ENCODE assay signal across 13 cellular contexts in the genomic region with DNA sequence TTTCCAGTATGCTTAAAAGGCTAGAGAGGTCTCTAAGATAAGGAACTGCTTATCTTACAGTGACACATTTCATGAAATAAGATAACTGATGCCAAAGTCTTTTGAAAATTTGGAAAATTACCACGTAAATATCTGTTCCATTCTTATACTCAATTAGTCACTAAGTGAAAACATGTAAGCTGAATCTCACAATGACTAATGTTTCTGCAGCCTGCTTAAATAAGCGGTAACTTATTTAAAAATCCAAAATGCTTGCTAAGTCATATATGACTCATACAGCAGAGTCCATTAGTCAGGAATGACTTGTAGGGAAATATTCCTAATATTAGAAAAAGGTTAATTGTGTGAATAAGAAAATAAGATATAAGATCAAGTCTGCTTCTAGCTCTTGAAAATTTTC. TPM values are rescaled to one million over a fixed set of nuclear protein-coding genes. Genes with fewer than 3 reads are reported as not detected.
DNase-seq lines count a peak whose midpoint lies in the region; ATAC-seq, FAIRE-seq and TF ChIP-seq lines count a peak whose summit lies in the region.
"Had no signal": no experiment of that assay in that cellular context is flagged by ENCODE, and none has a peak within 500 bp of the region (broad histone marks: within the 10 kb centered on the region; RNA-seq: fewer than 3 reads in every experiment).

No MANE protein-coding gene starts in this region.

- no peaks in the 10 kb centered on the region for H3K9me3 ChIP-seq in astrocyte (ENCODE audit: insufficient read depth, low read depth, low read length)

- H2AFZ ChIP-seq in astrocyte (ENCODE audit: low read depth, low read length) = no peak overlapping the region

- peaks cover 16% of the 10 kb centered on the region for H3K4me1 Mint-ChIP-seq in astrocyte (ENCODE audit: low read depth, unreplicated experiment)
- peaks cover 2 to 8% (median 6%) of the 10 kb centered on the region in 4 donors for H3K4me1 Mint-ChIP-seq in naive thymus-derived CD8-positive, alpha-beta T cell

- no peak overlapping the region for H3K9ac ChIP-seq in astrocyte (ENCODE audit: low read length)

- H3K27me3 ChIP-seq in astrocyte (ENCODE audit: insufficient read depth, low read length) = no peaks in the 10 kb centered on the region
- no peaks in the 10 kb centered on the region for H3K27me3 ChIP-seq in kidney epithelial cell (ENCODE audit: control insufficient read depth, insufficient read depth, low read length)

- peak overlapping the region; percentile 49 for H3K4me2 ChIP-seq in astrocyte (ENCODE audit: low read length)

- peak overlapping the region; percentile 77 for H3K27ac Mint-ChIP-seq in astrocyte (ENCODE audit: unreplicated experiment)
- H3K27ac Mint-ChIP-seq in naive thymus-derived CD8-positive, alpha-beta T cell = no peak overlapping the region

- H3K27ac ChIP-seq in astrocyte (ENCODE audit: low read depth, low read length) = peak overlapping the region; percentile 69

- H3K9me3 Mint-ChIP-seq in astrocyte (ENCODE audit: unreplicated experiment) = no peaks in the 10 kb centered on the region
- H3K9me3 Mint-ChIP-seq in naive thymus-derived CD8-positive, alpha-beta T cell = no peaks in the 10 kb centered on the region

- H3K27me3 Mint-ChIP-seq in astrocyte (ENCODE audit: low read depth, unreplicated experiment) = no peaks in the 10 kb centered on the region
- peaks cover 3 to 16% (median 10%) of the 10 kb centered on the region in 5 donors for H3K27me3 Mint-ChIP-seq in naive thymus-derived CD8-positive, alpha-beta T cell

- H3K36me3 ChIP-seq in astrocyte (ENCODE audit: insufficient read depth, low read length) (no peaks in the 10 kb centered on the region), kidney epithelial cell (ENCODE audit: control insufficient read depth, insufficient read depth, low read length) (no peaks in the 10 kb centered on the region)

- DNase-seq in CD1c-positive myeloid dendritic cell (ENCODE audit: extremely low spot score) (peak; percentile 26), astrocyte (ENCODE audit: low read depth) (peak; percentile 88), kidney epithelial cell (ENCODE audit: low read depth) (peak; percentile 75), NCI-H2227 treated with DMSO at 0.1 percent for 48 hours (lab: John Stamatoyannopoulos, UW) (no peak)
- DNase-seq in NK-92 treated with Interleukin-12 subunit alpha and Interleukin-12 subunit beta, amount 100 ng/mL, for 24 hours (lab: John Stamatoyannopoulos, UW) = no peak
- no peak for DNase-seq in naive thymus-derived CD8-positive, alpha-beta T cell
- no peak for DNase-seq in activated CD8-positive, alpha-beta memory T cell treated with anti-CD3 and anti-CD28 coated beads, Interleukin-2, amount 50 U/mL, for 4 hours
- DNase-seq: activated CD4-positive, alpha-beta T cell treated with anti-CD3 and anti-CD28 coated beads for 48 hours; hippocampal formation; Kasumi-1; nucleus accumbens; SHP77 had no signal

- no peak overlapping the region for H3K4me3 ChIP-seq in astrocyte (ENCODE audit: insufficient read depth, low read depth, low read length)
- peak overlapping the region; percentile 13 for H3K4me3 ChIP-seq in kidney epithelial cell (ENCODE audit: low read depth, low read length)

- H3K4me3 Mint-ChIP-seq in astrocyte (ENCODE audit: unreplicated experiment) = no peak overlapping the region
- H3K4me3 Mint-ChIP-seq in naive thymus-derived CD8-positive, alpha-beta T cell = no peak overlapping the region

- no peaks in the 10 kb centered on the region for H3K4me1 ChIP-seq in astrocyte (ENCODE audit: insufficient read depth, low read length)

- H4K20me1 ChIP-seq in astrocyte (ENCODE audit: insufficient read depth, low read length) = no peaks in the 10 kb centered on the region

- H3K79me2 ChIP-seq in astrocyte (ENCODE audit: insufficient read depth, low read length) = no peaks in the 10 kb centered on the region

- H3K36me3 Mint-ChIP-seq in astrocyte (ENCODE audit: low read depth, unreplicated experiment) = no peaks in the 10 kb centered on the region
- H3K36me3 Mint-ChIP-seq in naive thymus-derived CD8-positive, alpha-beta T cell = no peaks in the 10 kb centered on the region

- peak; percentile 52 for ATAC-seq in HG02759 (IDR thresholded peaks at IDR 0.05; ENCODE audit: unreplicated experiment)
- ATAC-seq in naive thymus-derived CD8-positive, alpha-beta T cell = no peak

- peak; percentile 60 for FAIRE-seq in astrocyte (lab: Jason Lieb, UNC)

- POLR2A ChIA-PET in naive thymus-derived CD8-positive, alpha-beta T cell (lab: Charles Lee) = no interaction called here

- TF ChIP-seq CTCF in astrocyte (IDR thresholded peaks at IDR 0.05; ENCODE audit: insufficient read depth, low read depth, low read length) = no peak
- no peak for TF ChIP-seq CTCF in kidney epithelial cell (IDR thresholded peaks at IDR 0.05; ENCODE audit: insufficient read depth, low read length, poor library complexity, severe bottlenecking)

RNA-seq across cellular contexts. Expression of gene LGSN, which starts 27.8 kb away (rescaled TPM):
- total RNA-seq in astrocyte (0.25 and 0.36 TPM in 2 replicates), kidney epithelial cell (not detected in 2 replicates)
- total RNA-seq in naive thymus-derived CD8-positive, alpha-beta T cell = under 1 TPM; 0.08 to 0.14 TPM
- not detected for polyA plus RNA-seq in naive thymus-derived CD8-positive, alpha-beta T cell

Comparison
In these comparisons a context has a peak if more than half of its experiments do, and no peak if none do; other contexts are left out.
1. DNase-seq: peak in CD1c-positive myeloid dendritic cell (single experiment), astrocyte (single experiment) and kidney epithelial cell (single experiment); none in NK-92 treated with Interleukin-12 subunit alpha and Interleukin-12 subunit beta, amount 100 ng/mL, for 24 hours (single experiment), naive thymus-derived CD8-positive, alpha-beta T cell (0 of 10), NCI-H2227 treated with DMSO at 0.1 percent for 48 hours (single experiment) and activated CD8-positive, alpha-beta memory T cell treated with anti-CD3 and anti-CD28 coated beads, Interleukin-2, amount 50 U/mL, for 4 hours (single experiment).